Comparison of ENCODE assay signal across 1 cellular context in the genomic region with DNA sequence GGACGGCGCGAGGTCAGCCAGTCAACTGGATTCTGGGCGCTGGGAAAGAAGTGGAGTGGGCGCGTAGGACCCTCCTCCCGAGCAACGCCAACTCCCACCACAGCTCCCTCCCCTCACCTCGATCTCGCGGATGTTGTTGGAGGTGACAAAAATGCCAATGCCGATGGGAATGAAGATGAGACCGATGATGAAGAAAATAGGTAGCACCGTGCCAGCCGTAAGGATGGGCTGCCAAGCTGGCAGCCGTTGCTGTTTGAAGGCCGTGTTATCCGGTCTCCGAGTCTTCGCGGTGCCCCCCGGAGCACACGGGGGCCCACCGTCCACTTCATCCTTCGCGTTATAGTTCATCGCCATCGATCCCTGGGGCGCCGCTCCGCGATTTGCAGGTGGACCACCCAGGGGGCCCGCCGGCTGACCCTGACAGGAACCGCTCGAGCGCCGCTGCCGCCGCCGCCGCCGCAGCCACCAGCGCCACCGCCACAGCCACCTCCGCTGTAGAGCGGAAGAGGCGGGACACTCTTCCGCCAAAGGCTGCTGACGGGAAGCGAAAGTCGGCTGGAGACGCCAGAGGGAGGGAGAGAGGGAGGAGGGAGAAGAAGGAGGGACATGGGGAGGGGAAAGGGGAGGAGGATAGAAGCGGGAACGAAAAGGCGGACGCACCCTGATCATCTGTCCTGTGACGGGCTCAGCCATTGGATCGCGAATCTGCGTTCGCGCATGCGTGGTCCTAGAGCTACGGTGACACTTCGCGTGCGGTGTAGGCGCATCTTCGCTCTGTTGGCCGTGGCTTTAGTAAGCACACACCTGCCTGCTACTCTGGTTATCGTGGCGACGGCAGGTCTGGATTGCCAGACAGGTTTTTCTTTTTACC.
A peak's percentile ranks its signal among the peaks of the same experiment; 100 is the strongest.
TF ChIP-seq lines count a peak whose summit lies in the region.

A gene (minus strand): TSS at position 508 of the 871 bp plus-strand sequence. CDS start 154 bp downstream, at position 354.

TF ChIP-seq in K562, 482 proteins besides CTCF, POLR2A, EP300 and RAD21 (continued from another document and continues in another):
- TF ChIP-seq, protein P1, sequence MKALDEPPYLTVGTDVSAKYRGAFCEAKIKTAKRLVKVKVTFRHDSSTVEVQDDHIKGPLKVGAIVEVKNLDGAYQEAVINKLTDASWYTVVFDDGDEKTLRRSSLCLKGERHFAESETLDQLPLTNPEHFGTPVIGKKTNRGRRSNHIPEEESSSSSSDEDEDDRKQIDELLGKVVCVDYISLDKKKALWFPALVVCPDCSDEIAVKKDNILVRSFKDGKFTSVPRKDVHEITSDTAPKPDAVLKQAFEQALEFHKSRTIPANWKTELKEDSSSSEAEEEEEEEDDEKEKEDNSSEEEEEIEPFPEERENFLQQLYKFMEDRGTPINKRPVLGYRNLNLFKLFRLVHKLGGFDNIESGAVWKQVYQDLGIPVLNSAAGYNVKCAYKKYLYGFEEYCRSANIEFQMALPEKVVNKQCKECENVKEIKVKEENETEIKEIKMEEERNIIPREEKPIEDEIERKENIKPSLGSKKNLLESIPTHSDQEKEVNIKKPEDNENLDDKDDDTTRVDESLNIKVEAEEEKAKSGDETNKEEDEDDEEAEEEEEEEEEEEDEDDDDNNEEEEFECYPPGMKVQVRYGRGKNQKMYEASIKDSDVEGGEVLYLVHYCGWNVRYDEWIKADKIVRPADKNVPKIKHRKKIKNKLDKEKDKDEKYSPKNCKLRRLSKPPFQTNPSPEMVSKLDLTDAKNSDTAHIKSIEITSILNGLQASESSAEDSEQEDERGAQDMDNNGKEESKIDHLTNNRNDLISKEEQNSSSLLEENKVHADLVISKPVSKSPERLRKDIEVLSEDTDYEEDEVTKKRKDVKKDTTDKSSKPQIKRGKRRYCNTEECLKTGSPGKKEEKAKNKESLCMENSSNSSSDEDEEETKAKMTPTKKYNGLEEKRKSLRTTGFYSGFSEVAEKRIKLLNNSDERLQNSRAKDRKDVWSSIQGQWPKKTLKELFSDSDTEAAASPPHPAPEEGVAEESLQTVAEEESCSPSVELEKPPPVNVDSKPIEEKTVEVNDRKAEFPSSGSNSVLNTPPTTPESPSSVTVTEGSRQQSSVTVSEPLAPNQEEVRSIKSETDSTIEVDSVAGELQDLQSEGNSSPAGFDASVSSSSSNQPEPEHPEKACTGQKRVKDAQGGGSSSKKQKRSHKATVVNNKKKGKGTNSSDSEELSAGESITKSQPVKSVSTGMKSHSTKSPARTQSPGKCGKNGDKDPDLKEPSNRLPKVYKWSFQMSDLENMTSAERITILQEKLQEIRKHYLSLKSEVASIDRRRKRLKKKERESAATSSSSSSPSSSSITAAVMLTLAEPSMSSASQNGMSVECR (CRISPR knock-in tag; IDR thresholded peaks at IDR 0.05), result peak; percentile 29; the same call in 1 of the 2 replicates
- TF ChIP-seq CBX2 (IDR thresholded peaks at IDR 0.05; ENCODE audit: insufficient read depth, low read length, poor library complexity, severe bottlenecking) (no peak), ZNF445 (CRISPR knock-in tag; IDR thresholded peaks at IDR 0.05; ENCODE audit: low read depth) (no peak), ELF4 (CRISPR knock-in tag; IDR thresholded peaks at IDR 0.05) (peak; percentile 78; the same call in 1 of the 2 replicates), ZNF780A (CRISPR knock-in tag; IDR thresholded peaks at IDR 0.05) (no peak), CBX5 (IDR thresholded peaks at IDR 0.05; ENCODE audit: borderline replicate concordance, low read depth) (peak; percentile 20; the same call in 1 of the 2 replicates), PYGO2 (tag; IDR thresholded peaks at IDR 0.05) (no peak), SP1 (CRISPR knock-in tag; IDR thresholded peaks at IDR 0.05) (peak; percentile 93), JUND (IDR thresholded peaks at IDR 0.05; ENCODE audit: borderline replicate concordance, low read depth, low read length) (peak; percentile 71), JUND (tag; IDR thresholded peaks at IDR 0.05; ENCODE audit: borderline replicate concordance, low read depth, low read length) (no peak; the same call in 2 of the 3 replicates), PHB2 (IDR thresholded peaks at IDR 0.05; ENCODE audit: low read depth) (no peak), NFRKB (IDR thresholded peaks at IDR 0.05; ENCODE audit: low read depth) (peak; percentile 71; the same call in 1 of the 2 replicates), EWSR1 (IDR thresholded peaks at IDR 0.05; ENCODE audit: borderline replicate concordance, low read depth, partially characterized antibody) (no peak), NR4A1 (CRISPR knock-in tag; IDR thresholded peaks at IDR 0.05) (no peak), NR4A1 (tag; IDR thresholded peaks at IDR 0.05) (no peak), HSF4 (CRISPR knock-in tag; IDR thresholded peaks at IDR 0.05; ENCODE audit: borderline replicate concordance) (no peak), CBFA2T2 (conservative IDR thresholded peaks at IDR 0.05) (no peak), KDM4B (IDR thresholded peaks at IDR 0.05; ENCODE audit: borderline replicate concordance in 2 of 2, low read depth in 1 of 2) (peak in 1 of 2 experiments; percentile 81; a peak in 1 of 4 replicates), LCOR (CRISPR knock-in tag; IDR thresholded peaks at IDR 0.05) (no peak; the same call in 1 of the 2 replicates), SP2 (IDR thresholded peaks at IDR 0.05; ENCODE audit: extremely low read depth, low read depth, low read length, poor library complexity, severe bottlenecking) (peak; percentile 24), MCM7 (IDR thresholded peaks at IDR 0.05) (no peak), EGR1 (conservative IDR thresholded peaks at IDR 0.05) (peak; percentile 27; the same call in 1 of the 2 replicates), ESRRA (IDR thresholded peaks at IDR 0.05; ENCODE audit: borderline replicate concordance, low read depth) (no peak), ZSCAN29 (IDR thresholded peaks at IDR 0.05) (no peak), TRIM24 (IDR thresholded peaks at IDR 0.05) (peak in 1 of 2 experiments; percentile 94; a peak in 2 of 4 replicates), CBFA2T3 (IDR thresholded peaks at IDR 0.05) (no peak), ARHGAP35 (IDR thresholded peaks at IDR 0.05; ENCODE audit: partially characterized antibody) (no peak), ARID2 (IDR thresholded peaks at IDR 0.05) (peak; percentile 13; the same call in 1 of the 2 replicates), SAP30 (IDR thresholded peaks at IDR 0.05; ENCODE audit: borderline replicate concordance, insufficient read depth, low read depth, low read length, poor library complexity, severe bottlenecking) (peak; percentile 62)
- TF ChIP-seq, protein P2, sequence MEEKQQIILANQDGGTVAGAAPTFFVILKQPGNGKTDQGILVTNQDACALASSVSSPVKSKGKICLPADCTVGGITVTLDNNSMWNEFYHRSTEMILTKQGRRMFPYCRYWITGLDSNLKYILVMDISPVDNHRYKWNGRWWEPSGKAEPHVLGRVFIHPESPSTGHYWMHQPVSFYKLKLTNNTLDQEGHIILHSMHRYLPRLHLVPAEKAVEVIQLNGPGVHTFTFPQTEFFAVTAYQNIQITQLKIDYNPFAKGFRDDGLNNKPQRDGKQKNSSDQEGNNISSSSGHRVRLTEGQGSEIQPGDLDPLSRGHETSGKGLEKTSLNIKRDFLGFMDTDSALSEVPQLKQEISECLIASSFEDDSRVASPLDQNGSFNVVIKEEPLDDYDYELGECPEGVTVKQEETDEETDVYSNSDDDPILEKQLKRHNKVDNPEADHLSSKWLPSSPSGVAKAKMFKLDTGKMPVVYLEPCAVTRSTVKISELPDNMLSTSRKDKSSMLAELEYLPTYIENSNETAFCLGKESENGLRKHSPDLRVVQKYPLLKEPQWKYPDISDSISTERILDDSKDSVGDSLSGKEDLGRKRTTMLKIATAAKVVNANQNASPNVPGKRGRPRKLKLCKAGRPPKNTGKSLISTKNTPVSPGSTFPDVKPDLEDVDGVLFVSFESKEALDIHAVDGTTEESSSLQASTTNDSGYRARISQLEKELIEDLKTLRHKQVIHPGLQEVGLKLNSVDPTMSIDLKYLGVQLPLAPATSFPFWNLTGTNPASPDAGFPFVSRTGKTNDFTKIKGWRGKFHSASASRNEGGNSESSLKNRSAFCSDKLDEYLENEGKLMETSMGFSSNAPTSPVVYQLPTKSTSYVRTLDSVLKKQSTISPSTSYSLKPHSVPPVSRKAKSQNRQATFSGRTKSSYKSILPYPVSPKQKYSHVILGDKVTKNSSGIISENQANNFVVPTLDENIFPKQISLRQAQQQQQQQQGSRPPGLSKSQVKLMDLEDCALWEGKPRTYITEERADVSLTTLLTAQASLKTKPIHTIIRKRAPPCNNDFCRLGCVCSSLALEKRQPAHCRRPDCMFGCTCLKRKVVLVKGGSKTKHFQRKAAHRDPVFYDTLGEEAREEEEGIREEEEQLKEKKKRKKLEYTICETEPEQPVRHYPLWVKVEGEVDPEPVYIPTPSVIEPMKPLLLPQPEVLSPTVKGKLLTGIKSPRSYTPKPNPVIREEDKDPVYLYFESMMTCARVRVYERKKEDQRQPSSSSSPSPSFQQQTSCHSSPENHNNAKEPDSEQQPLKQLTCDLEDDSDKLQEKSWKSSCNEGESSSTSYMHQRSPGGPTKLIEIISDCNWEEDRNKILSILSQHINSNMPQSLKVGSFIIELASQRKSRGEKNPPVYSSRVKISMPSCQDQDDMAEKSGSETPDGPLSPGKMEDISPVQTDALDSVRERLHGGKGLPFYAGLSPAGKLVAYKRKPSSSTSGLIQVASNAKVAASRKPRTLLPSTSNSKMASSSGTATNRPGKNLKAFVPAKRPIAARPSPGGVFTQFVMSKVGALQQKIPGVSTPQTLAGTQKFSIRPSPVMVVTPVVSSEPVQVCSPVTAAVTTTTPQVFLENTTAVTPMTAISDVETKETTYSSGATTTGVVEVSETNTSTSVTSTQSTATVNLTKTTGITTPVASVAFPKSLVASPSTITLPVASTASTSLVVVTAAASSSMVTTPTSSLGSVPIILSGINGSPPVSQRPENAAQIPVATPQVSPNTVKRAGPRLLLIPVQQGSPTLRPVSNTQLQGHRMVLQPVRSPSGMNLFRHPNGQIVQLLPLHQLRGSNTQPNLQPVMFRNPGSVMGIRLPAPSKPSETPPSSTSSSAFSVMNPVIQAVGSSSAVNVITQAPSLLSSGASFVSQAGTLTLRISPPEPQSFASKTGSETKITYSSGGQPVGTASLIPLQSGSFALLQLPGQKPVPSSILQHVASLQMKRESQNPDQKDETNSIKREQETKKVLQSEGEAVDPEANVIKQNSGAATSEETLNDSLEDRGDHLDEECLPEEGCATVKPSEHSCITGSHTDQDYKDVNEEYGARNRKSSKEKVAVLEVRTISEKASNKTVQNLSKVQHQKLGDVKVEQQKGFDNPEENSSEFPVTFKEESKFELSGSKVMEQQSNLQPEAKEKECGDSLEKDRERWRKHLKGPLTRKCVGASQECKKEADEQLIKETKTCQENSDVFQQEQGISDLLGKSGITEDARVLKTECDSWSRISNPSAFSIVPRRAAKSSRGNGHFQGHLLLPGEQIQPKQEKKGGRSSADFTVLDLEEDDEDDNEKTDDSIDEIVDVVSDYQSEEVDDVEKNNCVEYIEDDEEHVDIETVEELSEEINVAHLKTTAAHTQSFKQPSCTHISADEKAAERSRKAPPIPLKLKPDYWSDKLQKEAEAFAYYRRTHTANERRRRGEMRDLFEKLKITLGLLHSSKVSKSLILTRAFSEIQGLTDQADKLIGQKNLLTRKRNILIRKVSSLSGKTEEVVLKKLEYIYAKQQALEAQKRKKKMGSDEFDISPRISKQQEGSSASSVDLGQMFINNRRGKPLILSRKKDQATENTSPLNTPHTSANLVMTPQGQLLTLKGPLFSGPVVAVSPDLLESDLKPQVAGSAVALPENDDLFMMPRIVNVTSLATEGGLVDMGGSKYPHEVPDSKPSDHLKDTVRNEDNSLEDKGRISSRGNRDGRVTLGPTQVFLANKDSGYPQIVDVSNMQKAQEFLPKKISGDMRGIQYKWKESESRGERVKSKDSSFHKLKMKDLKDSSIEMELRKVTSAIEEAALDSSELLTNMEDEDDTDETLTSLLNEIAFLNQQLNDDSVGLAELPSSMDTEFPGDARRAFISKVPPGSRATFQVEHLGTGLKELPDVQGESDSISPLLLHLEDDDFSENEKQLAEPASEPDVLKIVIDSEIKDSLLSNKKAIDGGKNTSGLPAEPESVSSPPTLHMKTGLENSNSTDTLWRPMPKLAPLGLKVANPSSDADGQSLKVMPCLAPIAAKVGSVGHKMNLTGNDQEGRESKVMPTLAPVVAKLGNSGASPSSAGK (IDR thresholded peaks at IDR 0.05), result peak; percentile 86
- TF ChIP-seq, protein P3, sequence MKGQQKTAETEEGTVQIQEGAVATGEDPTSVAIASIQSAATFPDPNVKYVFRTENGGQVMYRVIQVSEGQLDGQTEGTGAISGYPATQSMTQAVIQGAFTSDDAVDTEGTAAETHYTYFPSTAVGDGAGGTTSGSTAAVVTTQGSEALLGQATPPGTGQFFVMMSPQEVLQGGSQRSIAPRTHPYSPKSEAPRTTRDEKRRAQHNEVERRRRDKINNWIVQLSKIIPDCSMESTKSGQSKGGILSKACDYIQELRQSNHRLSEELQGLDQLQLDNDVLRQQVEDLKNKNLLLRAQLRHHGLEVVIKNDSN (CRISPR knock-in tag; IDR thresholded peaks at IDR 0.05), result peak; percentile 92
- TF ChIP-seq, protein P4, sequence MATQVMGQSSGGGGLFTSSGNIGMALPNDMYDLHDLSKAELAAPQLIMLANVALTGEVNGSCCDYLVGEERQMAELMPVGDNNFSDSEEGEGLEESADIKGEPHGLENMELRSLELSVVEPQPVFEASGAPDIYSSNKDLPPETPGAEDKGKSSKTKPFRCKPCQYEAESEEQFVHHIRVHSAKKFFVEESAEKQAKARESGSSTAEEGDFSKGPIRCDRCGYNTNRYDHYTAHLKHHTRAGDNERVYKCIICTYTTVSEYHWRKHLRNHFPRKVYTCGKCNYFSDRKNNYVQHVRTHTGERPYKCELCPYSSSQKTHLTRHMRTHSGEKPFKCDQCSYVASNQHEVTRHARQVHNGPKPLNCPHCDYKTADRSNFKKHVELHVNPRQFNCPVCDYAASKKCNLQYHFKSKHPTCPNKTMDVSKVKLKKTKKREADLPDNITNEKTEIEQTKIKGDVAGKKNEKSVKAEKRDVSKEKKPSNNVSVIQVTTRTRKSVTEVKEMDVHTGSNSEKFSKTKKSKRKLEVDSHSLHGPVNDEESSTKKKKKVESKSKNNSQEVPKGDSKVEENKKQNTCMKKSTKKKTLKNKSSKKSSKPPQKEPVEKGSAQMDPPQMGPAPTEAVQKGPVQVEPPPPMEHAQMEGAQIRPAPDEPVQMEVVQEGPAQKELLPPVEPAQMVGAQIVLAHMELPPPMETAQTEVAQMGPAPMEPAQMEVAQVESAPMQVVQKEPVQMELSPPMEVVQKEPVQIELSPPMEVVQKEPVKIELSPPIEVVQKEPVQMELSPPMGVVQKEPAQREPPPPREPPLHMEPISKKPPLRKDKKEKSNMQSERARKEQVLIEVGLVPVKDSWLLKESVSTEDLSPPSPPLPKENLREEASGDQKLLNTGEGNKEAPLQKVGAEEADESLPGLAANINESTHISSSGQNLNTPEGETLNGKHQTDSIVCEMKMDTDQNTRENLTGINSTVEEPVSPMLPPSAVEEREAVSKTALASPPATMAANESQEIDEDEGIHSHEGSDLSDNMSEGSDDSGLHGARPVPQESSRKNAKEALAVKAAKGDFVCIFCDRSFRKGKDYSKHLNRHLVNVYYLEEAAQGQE (CRISPR knock-in tag; IDR thresholded peaks at IDR 0.05; ENCODE audit: low read depth), result no peak
- TF ChIP-seq, protein P5, sequence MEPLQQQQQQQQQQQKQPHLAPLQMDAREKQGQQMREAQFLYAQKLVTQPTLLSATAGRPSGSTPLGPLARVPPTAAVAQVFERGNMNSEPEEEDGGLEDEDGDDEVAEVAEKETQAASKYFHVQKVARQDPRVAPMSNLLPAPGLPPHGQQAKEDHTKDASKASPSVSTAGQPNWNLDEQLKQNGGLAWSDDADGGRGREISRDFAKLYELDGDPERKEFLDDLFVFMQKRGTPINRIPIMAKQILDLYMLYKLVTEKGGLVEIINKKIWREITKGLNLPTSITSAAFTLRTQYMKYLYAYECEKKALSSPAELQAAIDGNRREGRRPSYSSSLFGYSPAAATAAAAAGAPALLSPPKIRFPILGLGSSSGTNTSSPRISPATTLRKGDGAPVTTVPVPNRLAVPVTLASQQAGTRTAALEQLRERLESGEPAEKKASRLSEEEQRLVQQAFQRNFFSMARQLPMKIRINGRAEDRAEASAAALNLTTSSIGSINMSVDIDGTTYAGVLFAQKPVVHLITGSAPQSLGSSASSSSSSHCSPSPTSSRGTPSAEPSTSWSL (CRISPR knock-in tag; IDR thresholded peaks at IDR 0.05; ENCODE audit: borderline replicate concordance), result no peak
